In genomic region chrX:13048265-13048664, GRCh38 we compare ENCODE assay signal across 12 cellular contexts. TPM values are rescaled to one million over a fixed set of nuclear protein-coding genes. Genes with fewer than 3 reads are reported as not detected.
DNase-seq lines count a peak whose midpoint lies in the region; ATAC-seq, FAIRE-seq and TF ChIP-seq lines count a peak whose summit lies in the region.
"Had no signal": no experiment of that assay in that cellular context is flagged by ENCODE, and none has a peak within 500 bp of the region (broad histone marks: within the 10 kb centered on the region; RNA-seq: fewer than 3 reads in every experiment).

No MANE protein-coding gene starts in this region.

- DNase-seq in AG08396 (ENCODE audit: low spot score) (peak; percentile 36), GM12891 (ENCODE audit: insufficient read length, low spot score) (no peak), RPMI7951 (ENCODE audit: low read depth) (peak; percentile 55), fibroblast of mammary gland (ENCODE audit: low read depth) (peak; percentile 87), heart left ventricle (no peak), mesenteric fat pad (ENCODE audit: low spot score) (no peak), GM19238 (ENCODE audit: insufficient read length, low spot score) (no peak)
- DNase-seq: activated T-cell treated with anti-CD3 and anti-CD28 coated beads, Interleukin-2, amount 50 U/mL, for 24 hours; NCI-H526 treated with DMSO at 0.1 percent for 48 hours; WERI-Rb-1 had no signal

- WGBS in heart left ventricle, 4 donors, result 85 to 94% (median 91%) methylated on average over 1 of the region's 1 CpG

- no peaks in the 10 kb centered on the region for H3K36me3 ChIP-seq in heart left ventricle
- H3K36me3 ChIP-seq: WERI-Rb-1 had no signal

- TF ChIP-seq POLR2A in GM12891 (IDR thresholded peaks at IDR 0.05; ENCODE audit: low read depth, low read length), result no peak
- no peak for TF ChIP-seq POLR2A in heart left ventricle (IDR thresholded peaks at IDR 0.05)

- TF ChIP-seq CTCF in fibroblast of mammary gland (conservative IDR thresholded peaks at IDR 0.05; ENCODE audit: control insufficient read depth, insufficient read depth, low read depth, low read length), result no peak
- TF ChIP-seq CTCF in heart left ventricle (IDR thresholded peaks at IDR 0.05), result no peak

- H3K4me3 ChIP-seq in fibroblast of mammary gland (ENCODE audit: control insufficient read depth, low read depth, low read length) (no peak overlapping the region), heart left ventricle (no peak overlapping the region)

- no peak overlapping the region for H3K27ac ChIP-seq in heart left ventricle
- H3K27ac ChIP-seq: WERI-Rb-1 had no signal

- ATAC-seq in heart left ventricle, result no peak
- ATAC-seq in GM21390 (IDR thresholded peaks at IDR 0.05; ENCODE audit: unreplicated experiment), result no peak

- H3K27me3 ChIP-seq in heart left ventricle, result peaks cover 0 to 5% (median 0%) of the 10 kb centered on the region in 9 donors

- peaks cover 0 to 38% (median 0%) of the 10 kb centered on the region in 12 donors for H3K4me1 ChIP-seq in heart left ventricle

- peaks cover 0 to 3% (median 0%) of the 10 kb centered on the region in 12 donors for H3K9me3 ChIP-seq in heart left ventricle

- intact Hi-C loops in heart left ventricle (cut with DNase I), result no loop called here

- FAIRE-seq in GM12891 (lab: Jason Lieb, UNC), result peak; percentile 28

TF ChIP-seq in GM12891, 5 proteins besides CTCF, POLR2A, EP300 and RAD21:
- TF ChIP-seq POU2F2 (IDR thresholded peaks at IDR 0.05; ENCODE audit: low read depth, low read length), result no peak
- TF ChIP-seq TAF1 (IDR thresholded peaks at IDR 0.05; ENCODE audit: low read depth, low read length), result no peak
- TF ChIP-seq POLR2AphosphoS5 (IDR thresholded peaks at IDR 0.05; ENCODE audit: low read depth, low read length), result no peak
- TF ChIP-seq SPI1 (IDR thresholded peaks at IDR 0.05; ENCODE audit: low read depth, low read length), result no peak
- no peak for TF ChIP-seq PAX5 (IDR thresholded peaks at IDR 0.05; ENCODE audit: insufficient read depth, low read length, severe bottlenecking)

RNA-seq across cellular contexts. Expression of gene FAM9C, which starts 3.8 kb away (rescaled TPM):
- polyA plus RNA-seq in GM12891 (2012; ENCODE audit: low read depth, missing spikeins), result not detected
- total RNA-seq in RPMI7951 (2014; rRNA removed; shearing (Covaris generic)), result under 0.01 TPM in 1 of 2 replicates, not detected in the other
- total RNA-seq in heart left ventricle (1 to 10 TPM in 1 of 9 donors, under 1 TPM in 5, not detected in 3; 0.20 to 2.6 (median 0.34) TPM), mesenteric fat pad (not detected)
- polyA plus RNA-seq in heart left ventricle, result not detected
- polyA plus RNA-seq: BJ had no signal

Comparison
In these comparisons a context has a peak if more than half of its experiments do, and no peak if none do; other contexts are left out.
1. DNase-seq: peak in AG08396 (single experiment), RPMI7951 (single experiment) and fibroblast of mammary gland (single experiment); none in GM12891 (single experiment), heart left ventricle (0 of 5), mesenteric fat pad (single experiment) and GM19238 (single experiment).